ENCODE assay signal across 8 cellular contexts in the genomic region with DNA sequence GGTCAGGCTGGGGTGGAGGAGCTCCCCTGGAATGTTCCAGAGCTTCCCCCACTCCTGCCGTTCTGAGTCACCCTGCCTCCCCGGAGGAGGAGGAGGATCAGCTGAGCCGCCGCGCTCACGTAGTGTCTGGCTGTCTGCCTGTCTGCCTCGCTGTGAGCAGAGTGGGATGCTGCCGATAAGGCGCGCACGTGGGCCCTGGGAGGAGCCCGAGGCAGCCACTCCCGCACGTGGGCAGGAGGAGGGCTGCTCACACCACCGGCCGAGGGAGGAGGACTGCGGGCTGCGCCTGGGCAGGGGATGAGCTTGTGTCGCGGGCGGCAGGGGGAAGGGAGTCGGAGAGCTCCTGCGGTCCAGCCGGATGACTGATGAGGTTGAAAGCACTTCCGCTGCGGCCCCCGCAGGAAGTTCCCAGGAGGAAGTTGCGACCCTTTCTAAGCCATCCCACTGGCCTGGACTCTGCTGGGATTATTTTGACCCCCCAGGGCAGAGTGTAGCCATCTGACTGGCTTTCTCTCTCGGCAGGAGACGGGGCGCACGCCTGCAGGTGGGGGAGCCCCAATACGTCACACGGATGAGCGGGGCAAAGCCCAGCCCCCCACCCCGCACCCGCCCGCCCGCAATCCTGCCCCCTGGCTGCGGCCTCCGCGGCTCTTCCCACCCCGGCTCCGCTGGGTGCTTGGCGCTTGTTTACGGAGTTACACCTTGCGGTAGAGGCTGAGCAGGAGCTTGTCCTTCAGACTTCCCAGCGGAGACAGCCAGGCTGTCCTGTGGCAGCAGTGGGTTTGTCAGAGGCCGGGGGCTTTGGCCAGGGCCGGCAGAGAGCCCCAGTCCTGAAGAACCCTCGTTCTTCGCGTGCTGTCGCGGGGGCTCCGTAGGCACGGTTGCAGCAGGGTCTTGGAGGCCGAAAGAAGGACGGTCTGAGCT. TPM values are rescaled to one million over a fixed set of nuclear protein-coding genes. Genes with fewer than 3 reads are reported as not detected.
DNase-seq lines count a peak whose midpoint lies in the region; ATAC-seq and TF ChIP-seq lines count a peak whose summit lies in the region.

No MANE protein-coding gene starts in this region.

- no peaks in the 10 kb centered on the region for H3K27me3 ChIP-seq in CD4-positive, alpha-beta T cell (ENCODE audit: control insufficient read depth, insufficient read depth, low read length)
- no peaks in the 10 kb centered on the region for H3K27me3 ChIP-seq in HL-60 (ENCODE audit: insufficient read depth, poor library complexity, severe bottlenecking)
- H3K27me3 ChIP-seq in PC-3 (ENCODE audit: low read length), result no peaks in the 10 kb centered on the region
- no peaks in the 10 kb centered on the region for H3K27me3 ChIP-seq in mucosa of stomach (ENCODE audit: control insufficient read depth, insufficient read depth, low read length)

- CTCF ChIA-PET in CD4-positive, alpha-beta T cell (lab: Charles Lee), result interaction anchor here (1.0 to 1.9 kb wide), 3 partner anchors 9 to 61 kb away, joined by 3 to 7 read pairs (median 4); partner anchors contain the start of gene RRP1
- CTCF ChIA-PET in PC-3 (lab: Charles Lee), result interaction anchor here (0.6 kb wide), 1 partner anchor 8 kb away, joined by 4 read pairs; no protein-coding TSS in a partner anchor

- peak overlapping the region; percentile 97 for H3K27ac Mint-ChIP-seq in CD4-positive, alpha-beta T cell
- H3K27ac Mint-ChIP-seq in activated T-cell treated with anti-CD3 and anti-CD28 coated beads, Interleukin-2, amount 50 U/mL, for 72 hours, result peak overlapping the region; percentile 69

- peak; percentile 85 for ATAC-seq in CD4-positive, alpha-beta T cell (ENCODE audit: poor library complexity)
- ATAC-seq in GM19455 (IDR thresholded peaks at IDR 0.05; ENCODE audit: unreplicated experiment), result peak; percentile 68
- ATAC-seq in PC-3, result peak; percentile 82
- peak; percentile 89 to 91 for ATAC-seq in activated T-cell treated with anti-CD3 and anti-CD28 coated beads, Interleukin-2, amount 50 U/mL, for 72 hours (replicated peaks in 1 of 2)
- ATAC-seq in esophagus mucosa, result peak; percentile 71

- H2AFZ ChIP-seq in PC-3 (ENCODE audit: low read length), result 0 out of 2 replicates have a peak overlapping the region, but pooled peaks have one; percentile 12

- POLR2A ChIA-PET in CD4-positive, alpha-beta T cell (lab: Charles Lee), result interaction anchor here (0.6 to 3.6 kb wide), 7 partner anchors 9 to 1145 kb away, joined by 3 to 31 read pairs (median 4); partner anchors contain the start of genes HSF2BP, PDXK, PTTG1IP and RRP1B
- POLR2A ChIA-PET in PC-3 (lab: Charles Lee; ENCODE audit: unreplicated experiment), result interaction anchor here (0.6 kb wide), 2 partner anchors 68 to 1052 kb away, joined by 3 to 5 read pairs; no protein-coding TSS in a partner anchor

- H3F3A ChIP-seq in PC-3 (ENCODE audit: low read length, unreplicated experiment), result peaks cover 6% of the 10 kb centered on the region

- H3K27ac ChIP-seq in CD4-positive, alpha-beta T cell (ENCODE audit: low read depth, low read length), result peak overlapping the region; percentile 43
- H3K27ac ChIP-seq in HL-60 (replicated peaks), result peak overlapping the region; percentile 81
- H3K27ac ChIP-seq in PC-3 (ENCODE audit: low read length), result peak overlapping the region; percentile 41

- 0 out of 2 replicates have a peak, but pooled peaks cover 19% of the 10 kb centered on the region for H4K20me1 ChIP-seq in PC-3 (ENCODE audit: low read length)

- peaks cover 65% of the 10 kb centered on the region for H3K4me1 Mint-ChIP-seq in CD4-positive, alpha-beta T cell (ENCODE audit: low read depth)
- peaks cover 68% of the 10 kb centered on the region for H3K4me1 Mint-ChIP-seq in activated T-cell treated with anti-CD3 and anti-CD28 coated beads, Interleukin-2, amount 50 U/mL, for 72 hours (ENCODE audit: low read depth)

- H3K9ac ChIP-seq in PC-3 (ENCODE audit: low read length) (peak overlapping the region; percentile 33), mucosa of stomach (ENCODE audit: low read length) (peak overlapping the region; percentile 47)

- intact Hi-C loops in CD4-positive, alpha-beta T cell (cut with DNase I, micrococcal nuclease), result loop anchor here in 1 of 2 experiments (10.0 kb wide), 1 partner anchor 236 kb away; no protein-coding TSS in a partner anchor
- intact Hi-C loops in PC-3 (cut with micrococcal nuclease), result no loop called here

- H3K36me3 ChIP-seq in PC-3 (ENCODE audit: low read depth, low read length), result peaks cover 21% of the 10 kb centered on the region; the same call in 1 of the 2 replicates
- no peaks in the 10 kb centered on the region for H3K36me3 ChIP-seq in mucosa of stomach (ENCODE audit: control insufficient read depth, insufficient read depth, low read length)

- peaks cover 9% of the 10 kb centered on the region for H3K36me3 Mint-ChIP-seq in CD4-positive, alpha-beta T cell (ENCODE audit: low read depth)
- H3K36me3 Mint-ChIP-seq in activated T-cell treated with anti-CD3 and anti-CD28 coated beads, Interleukin-2, amount 50 U/mL, for 72 hours (ENCODE audit: insufficient read depth in 2 of 2), result peaks cover 0 to 2% of the 10 kb centered on the region in 2 donors

- peaks cover 56% of the 10 kb centered on the region for H3K4me1 ChIP-seq in PC-3 (ENCODE audit: insufficient read depth, low read length)
- H3K4me1 ChIP-seq in mucosa of stomach (ENCODE audit: control insufficient read depth, insufficient read depth, low read length), result peaks cover 68% of the 10 kb centered on the region

- H3K9me3 Mint-ChIP-seq in CD4-positive, alpha-beta T cell, result no peaks in the 10 kb centered on the region
- no peaks in the 10 kb centered on the region for H3K9me3 Mint-ChIP-seq in activated T-cell treated with anti-CD3 and anti-CD28 coated beads, Interleukin-2, amount 50 U/mL, for 72 hours

- H3K27me3 Mint-ChIP-seq in CD4-positive, alpha-beta T cell, result no peaks in the 10 kb centered on the region
- H3K27me3 Mint-ChIP-seq in activated T-cell treated with anti-CD3 and anti-CD28 coated beads, Interleukin-2, amount 50 U/mL, for 72 hours (ENCODE audit: low read depth), result no peaks in the 10 kb centered on the region

- peaks cover 99% of the 10 kb centered on the region for H3K79me2 ChIP-seq in PC-3 (ENCODE audit: low read length)

- H3K4me3 ChIP-seq in HL-60 (replicated peaks; ENCODE audit: insufficient read depth, low read length) (peak overlapping the region; percentile 40), PC-3 (ENCODE audit: low read length) (peak overlapping the region; percentile 45; the same call in 1 of the 2 replicates), mucosa of stomach (ENCODE audit: low read length) (peak overlapping the region; percentile 22)

- TF ChIP-seq CTCF in CD4-positive, alpha-beta T cell (IDR thresholded peaks at IDR 0.05), result peak; percentile 25
- no peak for TF ChIP-seq CTCF in HL-60 (IDR thresholded peaks at IDR 0.05; ENCODE audit: insufficient read depth, low read length)
- TF ChIP-seq CTCF in PC-3 (conservative IDR thresholded peaks at IDR 0.05; ENCODE audit: low read depth, low read length), result no peak

- H3K4me2 ChIP-seq in PC-3 (ENCODE audit: low read length), result peak overlapping the region; percentile 55

- peak; percentile 40 to 83 (median 67) for DNase-seq in CD4-positive, alpha-beta T cell
- DNase-seq in HL-60 (ENCODE audit: low read depth in 1 of 2, low spot score in 1 of 2) (peak; percentile 95 to 96), PC-3 (peak; percentile 92)
- peak; percentile 83 to 84 for DNase-seq in activated T-cell treated with anti-CD3 and anti-CD28 coated beads, Interleukin-2, amount 50 U/mL, for 72 hours
- DNase-seq in stimulated activated CD8-positive, alpha-beta memory T cell treated with anti-CD3 and anti-CD28 coated beads, Interleukin-4, amount 100 ng/mL, for 24 hours (ENCODE audit: low read depth), result peak; percentile 82

- no TSS peak for BruUV-seq in PC-3 (replicated peaks; lab: Mats Ljungman, UMichigan)

- peak overlapping the region; percentile 90 for H3K4me3 Mint-ChIP-seq in CD4-positive, alpha-beta T cell
- H3K4me3 Mint-ChIP-seq in activated T-cell treated with anti-CD3 and anti-CD28 coated beads, Interleukin-2, amount 50 U/mL, for 72 hours, result peak overlapping the region; percentile 87 to 94

- no peaks in the 10 kb centered on the region for H3K9me3 ChIP-seq in CD4-positive, alpha-beta T cell (ENCODE audit: control insufficient read depth, low read length)
- H3K9me3 ChIP-seq in PC-3 (ENCODE audit: low read length) (no peaks in the 10 kb centered on the region), mucosa of stomach (ENCODE audit: control insufficient read depth, low read length) (no peaks in the 10 kb centered on the region)

- no peaks in the 10 kb centered on the region for H3K9me2 ChIP-seq in PC-3 (replicated peaks; ENCODE audit: low read length)

RNA-seq across cellular contexts. Expression of gene PDXK, which starts 9.8 kb away (rescaled TPM):
- total RNA-seq in CD4-positive, alpha-beta T cell, result 10 to 100 TPM; 74.8 to 77.0 TPM
- total RNA-seq in PC-3 (2014; rRNA removed) (423 and 464 TPM in 2 replicates), esophagus mucosa (134 TPM)
- 10 to 100 TPM; 87.9 to 99.5 TPM for total RNA-seq in activated T-cell treated with anti-CD3 and anti-CD28 coated beads, Interleukin-2, amount 50 U/mL, for 72 hours

RNA-seq across cellular contexts. Expression of gene CSTB, which starts 47.4 kb away (rescaled TPM):
- total RNA-seq in CD4-positive, alpha-beta T cell, result 10 to 100 TPM; 13.4 to 14.5 TPM
- total RNA-seq in PC-3 (2014; rRNA removed), result 99.2 and 151 TPM in 2 replicates
- 10 to 100 TPM; 30.7 to 32.3 TPM for total RNA-seq in activated T-cell treated with anti-CD3 and anti-CD28 coated beads, Interleukin-2, amount 50 U/mL, for 72 hours
- 2,371 TPM for total RNA-seq in esophagus mucosa

Comparison
In these comparisons a context has a peak if more than half of its experiments do, and no peak if none do; other contexts are left out.
1. Peak in every context shown above with its lines: DNase-seq, ATAC-seq, H3K4me3 ChIP-seq and H3K27ac ChIP-seq.
2. RNA of gene CSTB, which starts 47.4 kb away (total RNA-seq): 2,371 TPM in esophagus mucosa (single experiment); 99.2 to 151 TPM in PC-3, 30.7 to 32.3 TPM in activated T-cell treated with anti-CD3 and anti-CD28 coated beads, Interleukin-2, amount 50 U/mL, for 72 hours and 13.4 to 14.5 TPM in CD4-positive, alpha-beta T cell; every median in the first group is over 10 times any median in the second.